Comparison of ENCODE assay signal across 23 cellular contexts in the genomic region with DNA sequence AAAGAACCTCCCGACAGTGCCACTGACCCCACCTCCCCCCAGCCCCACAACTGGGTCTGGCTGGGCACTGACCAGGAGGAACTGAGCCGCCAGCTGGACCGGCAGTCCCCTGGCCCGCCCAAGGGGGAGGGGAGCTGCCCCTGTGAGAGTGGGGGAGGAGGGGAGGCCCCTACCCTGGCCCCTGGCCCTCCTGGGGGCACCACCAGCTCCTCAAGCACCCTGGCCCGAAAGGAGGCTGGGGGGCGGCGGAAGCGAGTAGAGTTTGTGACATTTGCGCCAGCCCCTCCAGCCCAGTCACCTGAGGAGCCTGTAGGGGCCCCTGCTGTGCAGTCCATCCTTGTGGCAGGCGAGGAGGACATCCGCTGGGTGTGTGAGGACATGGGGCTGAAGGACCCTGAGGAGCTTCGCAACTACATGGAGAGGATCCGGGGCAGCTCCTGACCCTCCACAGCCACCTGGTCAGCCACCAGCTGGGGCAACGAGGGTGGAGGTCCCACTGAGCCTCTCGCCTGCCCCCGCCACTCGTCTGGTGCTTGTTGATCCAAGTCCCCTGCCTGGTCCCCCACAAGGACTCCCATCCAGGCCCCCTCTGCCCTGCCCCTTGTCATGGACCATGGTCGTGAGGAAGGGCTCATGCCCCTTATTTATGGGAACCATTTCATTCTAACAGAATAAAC. TPM values are rescaled to one million over a fixed set of nuclear protein-coding genes. Genes with fewer than 3 reads are reported as not detected.
A peak's percentile ranks its signal among the peaks of the same experiment; 100 is the strongest.
DNase-seq lines count a peak whose midpoint lies in the region; ATAC-seq and TF ChIP-seq lines count a peak whose summit lies in the region.
"Had no signal": no experiment of that assay in that cellular context is flagged by ENCODE, and none has a peak within 500 bp of the region (broad histone marks: within the 10 kb centered on the region; RNA-seq: fewer than 3 reads in every experiment).

No MANE protein-coding gene starts in this region.

- H3K27ac ChIP-seq in esophagus muscularis mucosa (replicated peaks in 1 of 4), result peak overlapping the region; percentile 20 to 62 (median 27)
- H3K27ac ChIP-seq in skeletal muscle tissue (ENCODE audit: low read depth, low read length), result peak overlapping the region; percentile 12
- H3K27ac ChIP-seq: PC-9, testis had no signal

- H3K4me3 ChIP-seq in esophagus muscularis mucosa (no peak overlapping the region), skeletal muscle tissue (ENCODE audit: low read length in 3 of 3) (no peak overlapping the region)
- H3K4me3 ChIP-seq: PC-9, testis had no signal

- intact Hi-C loops in esophagus muscularis mucosa (cut with DNase I), result no loop called here

- H3K36me3 ChIP-seq in esophagus muscularis mucosa (peaks cover 0 to 48% (median 42%) of the 10 kb centered on the region in 4 donors), skeletal muscle tissue (ENCODE audit: control insufficient read depth in 3 of 3, insufficient read depth in 3 of 3, low read length in 3 of 3) (peaks cover 0 to 18% (median 0%) of the 10 kb centered on the region in 3 donors)

- H3K9me3 ChIP-seq in esophagus muscularis mucosa (no peaks in the 10 kb centered on the region), skeletal muscle tissue (ENCODE audit: control insufficient read depth in 3 of 3, low read length in 3 of 3) (no peaks in the 10 kb centered on the region)
- H3K9me3 ChIP-seq: testis had no signal

- peak; percentile 32 for DNase-seq in GM13976 (ENCODE audit: low spot score)
- no peak for DNase-seq in esophagus muscularis mucosa (ENCODE audit: extremely low spot score)
- DNase-seq in SKM-1 (lab: John Stamatoyannopoulos, UW; ENCODE audit: unreplicated experiment), result no peak
- DNase-seq in HCEC 1CT, result no peak
- DNase-seq: activated B cell treated with CpG ODN at 0.5 μM for 24 hours; activated CD4-positive, alpha-beta memory T cell treated with anti-CD3 and anti-CD28 coated beads, Interleukin-2, amount 10 ng/mL, durations not matched to agents 7 days and 5 days; activated naive CD4-positive, alpha-beta T cell; activated T-cell treated with anti-CD3 and anti-CD28 coated beads, Interleukin-2, amount 50 U/mL, for 1 hour; amygdala; CD4-positive, alpha-beta memory T cell; central memory CD4-positive, alpha-beta T cell; DMS79; foreskin melanocyte; kidney glomerular epithelial cell; NCI-H187; NCI-H2227 treated with DMSO at 0.1 percent for 48 hours; stimulated activated CD4-positive, alpha-beta T cell treated with anti-CD3 and anti-CD28 coated beads, Interleukin-12 subunit alpha, Interleukin-12 subunit beta, amount 100 ng/mL, for 4 hours; testis had no signal

- no peak for TF ChIP-seq CTCF in GM13976 (IDR thresholded peaks at IDR 0.05; ENCODE audit: borderline replicate concordance, control extremely low read depth, extremely low read depth, insufficient read depth, missing control alignments)
- no peak for TF ChIP-seq CTCF in esophagus muscularis mucosa (IDR thresholded peaks at IDR 0.05)

- TF ChIP-seq POLR2A in esophagus muscularis mucosa (IDR thresholded peaks at IDR 0.05; ENCODE audit: low read depth), result no peak

- in situ Hi-C loops in GM13976 (cut with MboI; ENCODE audit: low sequenced_read_pairs, unreplicated experiment), result no loop called here

- H3K4me1 ChIP-seq in esophagus muscularis mucosa, result peaks cover 7 to 13% (median 10%) of the 10 kb centered on the region in 4 donors
- peaks cover 0 to 11% (median 0%) of the 10 kb centered on the region in 3 donors for H3K4me1 ChIP-seq in skeletal muscle tissue (ENCODE audit: control insufficient read depth in 3 of 3, insufficient read depth in 3 of 3, low read length in 3 of 3)
- H3K4me1 ChIP-seq: testis had no signal

- H3K9ac ChIP-seq in skeletal muscle tissue (ENCODE audit: low read depth in 1 of 3, low read length in 3 of 3), result no peak overlapping the region

- no peak for TF ChIP-seq EP300 in esophagus muscularis mucosa (IDR thresholded peaks at IDR 0.05)

- no peak for ATAC-seq in GM21447 (IDR thresholded peaks at IDR 0.05; ENCODE audit: unreplicated experiment)

- H3K27me3 ChIP-seq in esophagus muscularis mucosa, result no peaks in the 10 kb centered on the region
- H3K27me3 ChIP-seq in skeletal muscle tissue (ENCODE audit: control insufficient read depth in 3 of 3, insufficient read depth in 3 of 3, low read length in 3 of 3), result no peaks in the 10 kb centered on the region
- H3K27me3 ChIP-seq: testis had no signal

- WGBS in esophagus muscularis mucosa, result 88% methylated on average over 3 of the region's 18 CpGs

RNA-seq across cellular contexts. Expression of a gene that starts 12.3 kb away (rescaled TPM):
- 1 to 10 TPM; 2.9 to 9.3 (median 6.8) TPM for total RNA-seq in esophagus muscularis mucosa
- total RNA-seq in skeletal muscle tissue, result 14.6 TPM

RNA-seq across cellular contexts. Expression of a gene that starts 15.4 kb away (rescaled TPM):
- 10 to 100 TPM; 24.1 to 61.0 (median 29.9) TPM for total RNA-seq in esophagus muscularis mucosa
- total RNA-seq in skeletal muscle tissue, result 16.7 TPM

RNA-seq across cellular contexts. Expression of a gene that starts 22.6 kb away (rescaled TPM):
- 100 to 1,000 TPM; 106 to 186 (median 138) TPM for total RNA-seq in esophagus muscularis mucosa
- 45.4 TPM for total RNA-seq in skeletal muscle tissue

RNA-seq across cellular contexts. Expression of a gene that starts 30.2 kb away (rescaled TPM):
- total RNA-seq in esophagus muscularis mucosa, result 10 to 100 TPM; 35.7 to 63.0 (median 57.1) TPM
- 27.7 TPM for total RNA-seq in skeletal muscle tissue

RNA-seq across cellular contexts. Expression of a gene that starts 34.9 kb away (rescaled TPM):
- total RNA-seq in esophagus muscularis mucosa (1 to 10 TPM in 2 of 4 donors, under 1 TPM in 1, not detected in 1; 0.32 to 2.2 (median 1.3) TPM), skeletal muscle tissue (under 0.01 TPM)
- total RNA-seq: pulmonary artery endothelial cell, SK-MEL-5 had no signal
